Comparison of ENCODE assay signal across 1 cellular context in the genomic region with DNA sequence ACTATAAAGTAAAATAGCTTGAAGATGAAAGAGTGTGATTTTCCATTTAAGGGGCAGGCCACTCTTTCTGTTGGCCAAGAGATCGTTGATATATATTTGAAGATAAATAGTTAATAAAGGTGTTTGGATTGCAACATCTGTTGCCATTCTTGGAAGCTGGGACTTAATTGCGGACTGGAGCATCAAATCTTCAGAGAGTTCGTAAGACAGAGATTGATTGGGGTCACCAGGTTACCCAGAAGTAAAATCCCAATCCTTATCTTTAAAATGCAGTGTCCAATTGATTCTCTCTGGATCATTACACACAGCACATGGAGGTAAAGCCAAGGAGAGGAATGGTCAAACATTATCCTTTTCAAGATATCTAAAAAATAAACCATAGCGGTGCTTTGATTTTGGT.
TF ChIP-seq lines count a peak whose summit lies in the region.

No MANE protein-coding gene starts in this region.

TF ChIP-seq in K562, 482 proteins besides CTCF, POLR2A, EP300 and RAD21 (continued from another document):
- TF ChIP-seq PATZ1 (CRISPR knock-in tag; IDR thresholded peaks at IDR 0.05; ENCODE audit: borderline replicate concordance), result no peak
